Comparison of ENCODE assay signal across 8 cellular contexts in the genomic region with DNA sequence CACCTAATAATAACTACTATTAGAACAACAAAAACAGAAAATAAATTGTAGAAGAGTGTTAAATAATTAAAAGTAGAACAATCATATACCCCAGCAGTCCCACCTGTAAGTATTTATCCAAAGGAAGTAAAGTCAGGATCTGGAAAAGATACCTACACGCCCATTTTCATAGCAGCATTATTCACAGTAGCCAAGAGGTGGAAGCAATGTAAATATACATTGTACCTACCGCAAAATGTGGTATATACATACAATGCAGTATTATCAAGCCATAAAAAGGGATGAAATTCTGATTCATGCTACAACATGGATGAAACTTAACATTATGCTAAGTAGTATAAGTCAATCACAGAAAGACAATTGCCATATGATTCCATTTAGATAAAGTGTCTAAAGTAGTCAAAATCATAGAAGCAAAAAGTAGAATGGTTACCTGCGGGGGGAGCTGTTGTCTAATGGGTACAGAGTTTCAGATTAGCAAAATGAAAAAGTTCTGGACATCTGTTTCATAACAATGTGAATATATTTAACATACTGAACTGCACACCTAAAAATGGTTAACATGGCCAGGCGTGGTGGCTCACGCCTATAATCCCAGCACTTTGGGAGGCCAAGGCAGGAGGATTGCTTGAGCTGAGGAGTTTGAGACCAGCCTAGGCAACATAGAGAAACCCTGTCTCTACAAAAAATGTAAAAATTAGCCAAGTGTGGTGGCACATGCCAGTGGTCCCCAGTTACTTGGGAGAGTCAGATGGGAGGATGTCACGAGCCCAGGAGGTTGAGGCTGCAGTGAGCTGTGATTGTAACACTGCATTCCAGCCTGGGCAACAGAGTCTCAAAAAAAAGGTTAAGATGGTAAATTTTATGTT. TPM values are rescaled to one million over a fixed set of nuclear protein-coding genes. Genes with fewer than 3 reads are reported as not detected.
DNase-seq lines count a peak whose midpoint lies in the region; ATAC-seq and TF ChIP-seq lines count a peak whose summit lies in the region.

No MANE protein-coding gene starts in this region.

- no peaks in the 10 kb centered on the region for H3K79me2 ChIP-seq in OCI-LY3 (ENCODE audit: low read length)

- H3K27me3 ChIP-seq in OCI-LY3 (ENCODE audit: low read depth, low read length) (no peaks in the 10 kb centered on the region), foreskin keratinocyte (no peaks in the 10 kb centered on the region)

- H3K9ac ChIP-seq in OCI-LY3 (ENCODE audit: low read length): peak overlapping the region; percentile 25; the same call in 1 of the 2 replicates

- H3K4me3 ChIP-seq in OCI-LY3 (ENCODE audit: low read length) (0 out of 2 replicates have a peak overlapping the region, but pooled peaks have one; percentile 7), retinal pigment epithelial cell (ENCODE audit: low read length) (no peak overlapping the region)

- ATAC-seq in foreskin keratinocyte (peak; percentile 24), GM21367 (IDR thresholded peaks at IDR 0.05; ENCODE audit: unreplicated experiment) (no peak), HG03571 (IDR thresholded peaks at IDR 0.05; ENCODE audit: unreplicated experiment) (no peak)

- H3K27ac ChIP-seq in OCI-LY3 (ENCODE audit: low read length) (no peak overlapping the region), foreskin keratinocyte (no peak overlapping the region)

- peaks cover 6% of the 10 kb centered on the region for H3K4me1 ChIP-seq in OCI-LY3 (ENCODE audit: low read length)
- no peaks in the 10 kb centered on the region for H3K4me1 ChIP-seq in foreskin keratinocyte

- DNase-seq in DMS114 treated with DMSO at 0.1 percent for 48 hours (lab: John Stamatoyannopoulos, UW; ENCODE audit: unreplicated experiment): peak; percentile 29
- DNase-seq in HT-29 (ENCODE audit: low spot score): peak; percentile 89
- peak; percentile 25 for DNase-seq in activated T-helper 1 cell treated with Interleukin-2 at 50 U/mL for 16 hours (ENCODE audit: low read depth)
- DNase-seq in foreskin keratinocyte: peak in 1 of 2 donors; percentile 60
- no peak for DNase-seq in retinal pigment epithelial cell (ENCODE audit: low read depth)

- peak overlapping the region; percentile 56 for H3K4me2 ChIP-seq in OCI-LY3 (ENCODE audit: low read length)

- no peaks in the 10 kb centered on the region for H3K36me3 ChIP-seq in OCI-LY3 (replicated peaks; ENCODE audit: low read depth, low read length)

- H4K20me1 ChIP-seq in OCI-LY3 (ENCODE audit: insufficient read depth, low read length): no peaks in the 10 kb centered on the region

- TF ChIP-seq CTCF in OCI-LY3 (IDR thresholded peaks at IDR 0.05; ENCODE audit: low read depth, low read length) (peak; percentile 86), foreskin keratinocyte (conservative IDR thresholded peaks at IDR 0.05) (peak; percentile 90), retinal pigment epithelial cell (conservative IDR thresholded peaks at IDR 0.05; ENCODE audit: low read depth, low read length) (peak; percentile 64)

- peak overlapping the region; percentile 66; the same call in 1 of the 2 replicates for H2AFZ ChIP-seq in OCI-LY3 (ENCODE audit: low read depth, low read length)

- no peaks in the 10 kb centered on the region for H3K9me3 ChIP-seq in OCI-LY3 (ENCODE audit: insufficient read depth, low read length)

RNA-seq across cellular contexts. Expression of a gene that starts 6.0 kb away (rescaled TPM):
- total RNA-seq in HT-29 (2014; rRNA removed; shearing (Covaris generic)): 119 and 134 TPM in 2 replicates
- 42.4 and 43.9 TPM in 2 replicates for total RNA-seq in foreskin keratinocyte
- polyA plus RNA-seq in foreskin keratinocyte: 29.1 and 31.2 TPM in 2 replicates

RNA-seq across cellular contexts. Expression of a gene that starts 14.4 kb away (rescaled TPM):
- 147 and 164 TPM in 2 replicates for total RNA-seq in HT-29 (2014; rRNA removed; shearing (Covaris generic))
- 96.1 and 97.2 TPM in 2 replicates for total RNA-seq in foreskin keratinocyte
- polyA plus RNA-seq in foreskin keratinocyte: 91.2 and 93.8 TPM in 2 replicates

RNA-seq across cellular contexts. Expression of a gene that starts 18.4 kb away (rescaled TPM):
- 72.0 and 81.6 TPM in 2 replicates for total RNA-seq in HT-29 (2014; rRNA removed; shearing (Covaris generic))
- total RNA-seq in foreskin keratinocyte: 68.7 and 82.4 TPM in 2 replicates
- 37.6 and 46.4 TPM in 2 replicates for polyA plus RNA-seq in foreskin keratinocyte

RNA-seq across cellular contexts. Expression of a gene that starts 46.9 kb away (rescaled TPM):
- total RNA-seq in HT-29 (2014; rRNA removed; shearing (Covaris generic)): 0.13 and 0.31 TPM in 2 replicates
- total RNA-seq in foreskin keratinocyte: not detected in 2 replicates
- not detected in 2 replicates for polyA plus RNA-seq in foreskin keratinocyte
